15 cellular contexts compared by ENCODE assay signal in genomic region chr13:40102360-40102727, GRCh38.
DNase-seq lines count a peak whose midpoint lies in the region; ATAC-seq, FAIRE-seq and TF ChIP-seq lines count a peak whose summit lies in the region.
"Had no signal": no experiment of that assay in that cellular context is flagged by ENCODE, and none has a peak within 500 bp of the region (broad histone marks: within the 10 kb centered on the region; RNA-seq: fewer than 3 reads in every experiment).

No MANE protein-coding gene starts in this region.

- no peak overlapping the region for H3K9ac ChIP-seq in HepG2 (ENCODE audit: insufficient read depth, low read depth, low read length)
- H3K9ac ChIP-seq: KMS-11 had no signal

- H4K20me1 ChIP-seq in HepG2 (ENCODE audit: insufficient read depth, low read length): no peaks in the 10 kb centered on the region

- H3K4me3 ChIP-seq in HepG2 (replicated peaks in 1 of 3; ENCODE audit: insufficient read depth in 1 of 3, low read depth in 2 of 3, low read length in 3 of 3) (no peak overlapping the region), right lobe of liver (no peak overlapping the region), suprapubic skin (no peak overlapping the region), Peyer's patch (no peak overlapping the region)
- H3K4me3 ChIP-seq in CD4-positive, alpha-beta memory T cell (ENCODE audit: low read length in 2 of 2): no peak overlapping the region

- peaks cover 21% of the 10 kb centered on the region for H3K9me3 Mint-ChIP-seq in activated naive CD8-positive, alpha-beta T cell treated with anti-CD3 and anti-CD28 coated beads, Interleukin-2, amount 50 U/mL, for 24 hours
- H3K9me3 Mint-ChIP-seq in CD4-positive, alpha-beta memory T cell: peaks cover 2 to 18% (median 12%) of the 10 kb centered on the region in 8 donors

- 28% methylated on average over 3 of the region's 3 CpGs for WGBS in HepG2 (ENCODE audit: low lambda C conversion rate)
- 60% methylated on average over 2 of the region's 3 CpGs for WGBS in right lobe of liver (ENCODE audit: insufficient coverage, low coverage, low lambda C conversion rate, missing lambda C conversion rate)
- 89% methylated on average over 3 of the region's 3 CpGs for WGBS in suprapubic skin

- no peak for TF ChIP-seq POLR2A in HepG2 (IDR thresholded peaks at IDR 0.05; ENCODE audit: insufficient read depth in 1 of 2, low read depth in 2 of 2, low read length in 2 of 2)
- no peak for TF ChIP-seq POLR2A in right lobe of liver (IDR thresholded peaks at IDR 0.05)
- TF ChIP-seq POLR2A in suprapubic skin (IDR thresholded peaks at IDR 0.05): no peak
- no peak for TF ChIP-seq POLR2A in Peyer's patch (IDR thresholded peaks at IDR 0.05)

- H3K27me3 ChIP-seq in HepG2 (ENCODE audit: control insufficient read depth in 1 of 2, insufficient read depth in 2 of 2, low read length in 2 of 2): peaks cover 1 to 11% of the 10 kb centered on the region in 2 experiments; a peak in 2 of 5 replicates
- no peaks in the 10 kb centered on the region for H3K27me3 ChIP-seq in right lobe of liver
- H3K27me3 ChIP-seq in suprapubic skin: no peaks in the 10 kb centered on the region
- H3K27me3 ChIP-seq in Peyer's patch: no peaks in the 10 kb centered on the region
- no peaks in the 10 kb centered on the region for H3K27me3 ChIP-seq in CD4-positive, alpha-beta memory T cell (ENCODE audit: insufficient read depth, low read length)
- H3K27me3 ChIP-seq: BE2C, neutrophil had no signal

- in situ Hi-C loops in HepG2 (cut with HindIII; ENCODE audit: extremely low pct_ligation_motif_present, low pct_unique_long_range_greater_than_20kb): no loop called here

- no peak overlapping the region for H3K27ac ChIP-seq in HepG2 (ENCODE audit: extremely low read length, insufficient read depth, low read length)
- H3K27ac ChIP-seq in right lobe of liver: no peak overlapping the region
- peak overlapping the region; percentile 70 for H3K27ac ChIP-seq in suprapubic skin
- no peak overlapping the region for H3K27ac ChIP-seq in Peyer's patch
- H3K27ac ChIP-seq in CD4-positive, alpha-beta memory T cell (ENCODE audit: low read depth, low read length): no peak overlapping the region
- H3K27ac ChIP-seq: KMS-11, neutrophil had no signal

- no peak for TF ChIP-seq RAD21 in HepG2 (CRISPR knock-in tag; IDR thresholded peaks at IDR 0.05)

- POLR2A ChIA-PET in HepG2 (lab: Yijun Ruan, JAX): no interaction called here
- POLR2A ChIA-PET in CD4-positive, alpha-beta memory T cell (lab: Charles Lee; ENCODE audit: partially characterized antibody): interaction anchor here (1.0 kb wide), 1 partner anchor 12 kb away, joined by 4 read pairs; no protein-coding TSS in a partner anchor

- peak overlapping the region; percentile 12; the same call in 1 of the 2 replicates for H3K4me2 ChIP-seq in HepG2 (ENCODE audit: low read depth, low read length)
- H3K4me2 ChIP-seq: KMS-11 had no signal

- BruUV-seq in HepG2 (replicated peaks; lab: Mats Ljungman, UMichigan): no TSS peak

- H3K36me3 ChIP-seq in HepG2 (replicated peaks in 1 of 2; ENCODE audit: control insufficient read depth in 1 of 2, insufficient read depth in 2 of 2, low read length in 2 of 2) (no peaks in the 10 kb centered on the region), right lobe of liver (no peaks in the 10 kb centered on the region), suprapubic skin (no peaks in the 10 kb centered on the region), Peyer's patch (no peaks in the 10 kb centered on the region)
- H3K36me3 ChIP-seq in CD4-positive, alpha-beta memory T cell (ENCODE audit: insufficient read depth, low read length): no peaks in the 10 kb centered on the region
- H3K36me3 ChIP-seq: BE2C, neutrophil had no signal

- no peak for DNase-seq in HepG2 (ENCODE audit: low spot score)
- no peak for DNase-seq in right lobe of liver
- DNase-seq in activated naive CD8-positive, alpha-beta T cell treated with anti-CD3 and anti-CD28 coated beads, Interleukin-2, amount 50 U/mL, for 24 hours: no peak
- DNase-seq in suprapubic skin (ENCODE audit: low spot score in 2 of 2): no peak
- DNase-seq in Peyer's patch: no peak
- DNase-seq in CD4-positive, alpha-beta memory T cell: no peak
- no peak for DNase-seq in DMS79 (lab: John Stamatoyannopoulos, UW)
- DNase-seq: BE2C, endodermal cell, NCI-H2029, SW 1271 had no signal

- peak overlapping the region; percentile 65 for H3K4me3 Mint-ChIP-seq in activated naive CD8-positive, alpha-beta T cell treated with anti-CD3 and anti-CD28 coated beads, Interleukin-2, amount 50 U/mL, for 24 hours
- peak overlapping the region in 1 of 8 donors; percentile 31 for H3K4me3 Mint-ChIP-seq in CD4-positive, alpha-beta memory T cell
- H3K4me3 Mint-ChIP-seq: endodermal cell had no signal

- peaks cover 47% of the 10 kb centered on the region for H3K4me1 Mint-ChIP-seq in activated naive CD8-positive, alpha-beta T cell treated with anti-CD3 and anti-CD28 coated beads, Interleukin-2, amount 50 U/mL, for 24 hours
- H3K4me1 Mint-ChIP-seq in CD4-positive, alpha-beta memory T cell: peaks cover 15 to 31% (median 18%) of the 10 kb centered on the region in 4 donors

- H3K4me1 ChIP-seq in HepG2 (ENCODE audit: insufficient read depth, low read length) (peaks cover 17% of the 10 kb centered on the region), right lobe of liver (peaks cover 0 to under 1% (median 0%) of the 10 kb centered on the region in 4 donors), suprapubic skin (no peaks in the 10 kb centered on the region), Peyer's patch (peaks cover 0 to 4% (median 0%) of the 10 kb centered on the region in 4 donors)
- peaks cover 18% of the 10 kb centered on the region for H3K4me1 ChIP-seq in CD4-positive, alpha-beta memory T cell (ENCODE audit: insufficient read depth, low read length)
- H3K4me1 ChIP-seq: BE2C had no signal

- CTCF ChIA-PET in HepG2 (lab: Yijun Ruan, JAX; ENCODE audit: low intra/inter-chr PET ratio, low total read pairs): no interaction called here
- CTCF ChIA-PET in CD4-positive, alpha-beta memory T cell (lab: Charles Lee; ENCODE audit: partially characterized antibody): interaction anchor here (0.6 to 1.5 kb wide), 2 partner anchors 24 to 160 kb away, joined by 3 to 4 read pairs; no protein-coding TSS in a partner anchor

- TF ChIP-seq EP300 in HepG2 (IDR thresholded peaks at IDR 0.05; ENCODE audit: low read depth in 2 of 2, low read length in 2 of 2): no peak
- TF ChIP-seq EP300 in HepG2 (CRISPR knock-in tag; IDR thresholded peaks at IDR 0.05; ENCODE audit: borderline replicate concordance): no peak
- no peak for TF ChIP-seq EP300 in suprapubic skin (IDR thresholded peaks at IDR 0.05)

- intact Hi-C loops in HepG2 (cut with micrococcal nuclease; ENCODE audit: unreplicated experiment) (no loop called here), right lobe of liver (cut with DNase I) (no loop called here)
- intact Hi-C loops in CD4-positive, alpha-beta memory T cell (cut with micrococcal nuclease): no loop called here

- no peaks in the 10 kb centered on the region for H3K79me2 ChIP-seq in HepG2 (ENCODE audit: insufficient read depth, low read length)

- no peak for FAIRE-seq in HepG2 (lab: Jason Lieb, UNC)

- H3K9me3 ChIP-seq in HepG2 (ENCODE audit: low read length) (0 out of 2 replicates have a peak, but pooled peaks cover 3% of the 10 kb centered on the region), right lobe of liver (no peaks in the 10 kb centered on the region), suprapubic skin (no peaks in the 10 kb centered on the region), Peyer's patch (no peaks in the 10 kb centered on the region)
- no peaks in the 10 kb centered on the region for H3K9me3 ChIP-seq in CD4-positive, alpha-beta memory T cell (ENCODE audit: control insufficient read depth in 1 of 2, low read length in 2 of 2)
- H3K9me3 ChIP-seq: BE2C, neutrophil had no signal

- ATAC-seq in HepG2 (peak; percentile 48), right lobe of liver (no peak), HG03066 (IDR thresholded peaks at IDR 0.05; ENCODE audit: low read depth, unreplicated experiment) (peak; percentile 6)
- ATAC-seq in activated naive CD8-positive, alpha-beta T cell treated with anti-CD3 and anti-CD28 coated beads, Interleukin-2, amount 50 U/mL, for 24 hours: peak; percentile 9
- ATAC-seq: left lobe of liver had no signal

- peaks cover 14% of the 10 kb centered on the region for H3K36me3 Mint-ChIP-seq in activated naive CD8-positive, alpha-beta T cell treated with anti-CD3 and anti-CD28 coated beads, Interleukin-2, amount 50 U/mL, for 24 hours (ENCODE audit: low read depth)
- peaks cover 0 to 4% of the 10 kb centered on the region in 2 donors for H3K36me3 Mint-ChIP-seq in CD4-positive, alpha-beta memory T cell

- no peak overlapping the region for H2AFZ ChIP-seq in HepG2 (ENCODE audit: low read length)

- H3K27me3 Mint-ChIP-seq in activated naive CD8-positive, alpha-beta T cell treated with anti-CD3 and anti-CD28 coated beads, Interleukin-2, amount 50 U/mL, for 24 hours: no peaks in the 10 kb centered on the region
- H3K27me3 Mint-ChIP-seq in CD4-positive, alpha-beta memory T cell: no peaks in the 10 kb centered on the region

- H3K27ac Mint-ChIP-seq in activated naive CD8-positive, alpha-beta T cell treated with anti-CD3 and anti-CD28 coated beads, Interleukin-2, amount 50 U/mL, for 24 hours: peak overlapping the region; percentile 98
- peak overlapping the region in 2 of 7 donors; percentile 41 to 88 for H3K27ac Mint-ChIP-seq in CD4-positive, alpha-beta memory T cell
- H3K27ac Mint-ChIP-seq: endodermal cell had no signal

- TF ChIP-seq CTCF in HepG2 (CRISPR knock-in tag; IDR thresholded peaks at IDR 0.05): no peak
- TF ChIP-seq CTCF in right lobe of liver (IDR thresholded peaks at IDR 0.05): no peak
- TF ChIP-seq CTCF in suprapubic skin (IDR thresholded peaks at IDR 0.05): no peak
- TF ChIP-seq CTCF in Peyer's patch (IDR thresholded peaks at IDR 0.05): no peak

TF ChIP-seq in HepG2, 621 proteins besides CTCF, POLR2A, EP300 and RAD21 (continues in another document):
- TF ChIP-seq FOXO4 (CRISPR knock-in tag; conservative IDR thresholded peaks at IDR 0.05): no peak
- TF ChIP-seq CC2D1A (CRISPR knock-in tag; IDR thresholded peaks at IDR 0.05): no peak
- no peak for TF ChIP-seq ZSCAN29 (CRISPR knock-in tag; conservative IDR thresholded peaks at IDR 0.05)
- TF ChIP-seq NRL (CRISPR knock-in tag; IDR thresholded peaks at IDR 0.05; ENCODE audit: borderline replicate concordance): no peak
- TF ChIP-seq HNRNPUL1 (IDR thresholded peaks at IDR 0.05; ENCODE audit: low read depth, low read length): no peak

Comparison
In these comparisons a context has a peak if more than half of its experiments do, and no peak if none do; other contexts are left out.
1. ATAC-seq: peak in HepG2 (single experiment), HG03066 (single experiment) and activated naive CD8-positive, alpha-beta T cell treated with anti-CD3 and anti-CD28 coated beads, Interleukin-2, amount 50 U/mL, for 24 hours (single experiment); none in right lobe of liver (0 of 4).